24 cellular contexts compared by ENCODE assay signal in the genomic region with DNA sequence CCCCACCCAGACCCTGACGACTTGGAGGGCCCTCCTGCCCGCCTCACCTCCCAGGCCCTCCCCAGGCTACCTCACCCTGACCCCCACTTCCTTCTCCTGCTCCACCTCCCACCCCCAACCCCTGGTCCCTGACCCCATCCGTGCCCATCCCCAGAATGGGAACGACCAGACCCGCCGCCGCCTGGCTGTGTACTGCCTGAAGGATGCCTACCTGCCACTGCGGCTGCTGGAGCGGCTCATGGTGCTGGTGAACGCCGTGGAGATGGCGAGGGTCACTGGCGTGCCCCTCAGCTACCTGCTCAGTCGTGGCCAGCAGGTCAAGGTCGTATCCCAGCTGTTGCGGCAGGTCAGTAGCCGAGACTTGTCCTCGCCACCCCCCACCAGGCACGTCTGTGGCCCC. TPM values are rescaled to one million over a fixed set of nuclear protein-coding genes. Genes with fewer than 3 reads are reported as not detected.
DNase-seq lines count a peak whose midpoint lies in the region; ATAC-seq, FAIRE-seq and TF ChIP-seq lines count a peak whose summit lies in the region.
"Had no signal": no experiment of that assay in that cellular context is flagged by ENCODE, and none has a peak within 500 bp of the region (broad histone marks: within the 10 kb centered on the region; RNA-seq: fewer than 3 reads in every experiment).

No MANE protein-coding gene starts in this region.

- WGBS in spleen, 5 donors, result 94 to 98% (median 95%) methylated on average over 17 to 19 of the region's 19 CpGs

- no peak overlapping the region for H3K27ac ChIP-seq in spleen
- H3K27ac ChIP-seq: 22Rv1, BLaER1, C4-2B had no signal

- no peaks in the 10 kb centered on the region for H3K9me3 ChIP-seq in spleen

- CTCF ChIA-PET in activated naive CD4-positive, alpha-beta T cell treated with anti-CD3 and anti-CD28 coated beads, Interleukin-2, amount 10 ng/mL, durations not matched to agents 7 days and 5 days (lab: Charles Lee), result no interaction called here

- no peak for ATAC-seq in memory B cell (ENCODE audit: low read depth)

- no peak overlapping the region for H3K4me3 ChIP-seq in H7 (ENCODE audit: insufficient read depth, low read depth, low read length)
- H3K4me3 ChIP-seq in spleen, result no peak overlapping the region
- H3K4me3 ChIP-seq: BLaER1 had no signal

- no peak for DNase-seq in activated naive CD4-positive, alpha-beta T cell treated with anti-CD3 and anti-CD28 coated beads, Interleukin-2, amount 10 ng/mL, durations not matched to agents 7 days and 5 days
- no peak for DNase-seq in activated naive CD4-positive, alpha-beta T cell (lab: John Stamatoyannopoulos, UW)
- DNase-seq in H7 (peak; percentile 46), memory B cell (ENCODE audit: low spot score in 2 of 2) (no peak), H54 (ENCODE audit: insufficient read length, low spot score) (no peak), spleen (no peak)
- DNase-seq: Calu3; CD4-positive, alpha-beta T cell; CD8-positive, alpha-beta memory T cell; DMS53; DMS79 treated with DMSO at 0.1 percent for 48 hours; GF-D8; GOT3; H9 had no signal

- TF ChIP-seq POLR2A in H54 (IDR thresholded peaks at IDR 0.05; ENCODE audit: low read depth, low read length), result no peak
- no peak for TF ChIP-seq POLR2A in spleen (IDR thresholded peaks at IDR 0.05)

- H3K36me3 Mint-ChIP-seq in activated naive CD4-positive, alpha-beta T cell treated with anti-CD3 and anti-CD28 coated beads, Interleukin-2, amount 10 ng/mL, durations not matched to agents 7 days and 5 days, result peaks cover 30% of the 10 kb centered on the region
- H3K36me3 Mint-ChIP-seq in memory B cell, result peaks cover 11% of the 10 kb centered on the region

- FAIRE-seq in H54 (lab: Jason Lieb, UNC), result no peak
- FAIRE-seq: A204.1, GM12891, GM18507 had no signal

- no peaks in the 10 kb centered on the region for H3K4me1 Mint-ChIP-seq in activated naive CD4-positive, alpha-beta T cell treated with anti-CD3 and anti-CD28 coated beads, Interleukin-2, amount 10 ng/mL, durations not matched to agents 7 days and 5 days
- peaks cover 5% of the 10 kb centered on the region for H3K4me1 Mint-ChIP-seq in memory B cell
- H3K4me1 Mint-ChIP-seq: B cell; CD8-positive, alpha-beta memory T cell; H9 had no signal

- no peaks in the 10 kb centered on the region for H3K4me1 ChIP-seq in spleen
- H3K4me1 ChIP-seq: BLaER1 had no signal

- H3K4me3 Mint-ChIP-seq in activated naive CD4-positive, alpha-beta T cell treated with anti-CD3 and anti-CD28 coated beads, Interleukin-2, amount 10 ng/mL, durations not matched to agents 7 days and 5 days, result no peak overlapping the region
- H3K4me3 Mint-ChIP-seq in memory B cell, result no peak overlapping the region
- H3K4me3 Mint-ChIP-seq: B cell; CD4-positive, alpha-beta T cell; CD8-positive, alpha-beta memory T cell; H9 had no signal

- H3K27ac Mint-ChIP-seq in activated naive CD4-positive, alpha-beta T cell treated with anti-CD3 and anti-CD28 coated beads, Interleukin-2, amount 10 ng/mL, durations not matched to agents 7 days and 5 days, result peak overlapping the region; percentile 14
- peak overlapping the region; percentile 39 for H3K27ac Mint-ChIP-seq in memory B cell
- H3K27ac Mint-ChIP-seq: B cell; CD4-positive, alpha-beta T cell had no signal

- H3K36me3 ChIP-seq in H7 (replicated peaks; ENCODE audit: control insufficient read depth, insufficient read depth, low read length) (peaks cover 27% of the 10 kb centered on the region), spleen (peaks cover 0 to 96% (median 44%) of the 10 kb centered on the region in 6 donors)

- H3K27me3 Mint-ChIP-seq in activated naive CD4-positive, alpha-beta T cell treated with anti-CD3 and anti-CD28 coated beads, Interleukin-2, amount 10 ng/mL, durations not matched to agents 7 days and 5 days, result no peaks in the 10 kb centered on the region
- no peaks in the 10 kb centered on the region for H3K27me3 Mint-ChIP-seq in memory B cell
- H3K27me3 Mint-ChIP-seq: B cell; CD4-positive, alpha-beta T cell; CD8-positive, alpha-beta memory T cell had no signal

- H3K27me3 ChIP-seq in H7 (ENCODE audit: control insufficient read depth, insufficient read depth, low read length), result no peaks in the 10 kb centered on the region
- H3K27me3 ChIP-seq in spleen (replicated peaks in 1 of 7), result no peaks in the 10 kb centered on the region
- H3K27me3 ChIP-seq: BLaER1 had no signal

- TF ChIP-seq CTCF in spleen (IDR thresholded peaks at IDR 0.05 in 8 of 11, conservative IDR thresholded peaks at IDR 0.05 in 3 of 11), result no peak

- intact Hi-C loops in spleen (cut with DNase I; ENCODE audit: low total_unique reads), result no loop called here

- H3K9me3 Mint-ChIP-seq in activated naive CD4-positive, alpha-beta T cell treated with anti-CD3 and anti-CD28 coated beads, Interleukin-2, amount 10 ng/mL, durations not matched to agents 7 days and 5 days, result no peaks in the 10 kb centered on the region
- H3K9me3 Mint-ChIP-seq in memory B cell, result no peaks in the 10 kb centered on the region
- H3K9me3 Mint-ChIP-seq: CD4-positive, alpha-beta T cell; CD8-positive, alpha-beta memory T cell; H9 had no signal

RNA-seq across cellular contexts. Expression of gene SPIB, which starts 11.9 kb away (rescaled TPM):
- 0.81 and 8.8 TPM in 2 replicates for total RNA-seq in H7 (2014; rRNA removed; shearing (Covaris generic))
- total RNA-seq in spleen, result 10 to 100 TPM; 22.1 to 76.6 (median 34.4) TPM
- polyA plus RNA-seq in spleen, result 10 to 100 TPM; 55.5 to 90.5 (median 86.1) TPM
- total RNA-seq: Daoy had no signal
- polyA plus RNA-seq: AG04450 had no signal

RNA-seq across cellular contexts. Expression of gene POLD1, which starts 22.7 kb away (rescaled TPM):
- total RNA-seq in H7 (2014; rRNA removed; shearing (Covaris generic)), result 167 and 185 TPM in 2 replicates
- 10 to 100 TPM; 26.5 to 39.9 (median 28.2) TPM for total RNA-seq in spleen
- polyA plus RNA-seq in spleen, result 10 to 100 TPM; 50.9 to 66.6 (median 66.5) TPM

RNA-seq across cellular contexts. Expression of gene MYBPC2, which starts 25.9 kb away (rescaled TPM):
- total RNA-seq in H7 (2014; rRNA removed; shearing (Covaris generic)), result 0.24 and 0.55 TPM in 2 replicates
- 1 to 10 TPM in 1 of 7 donors, under 1 TPM in 4, not detected in 2; 0.28 to 1.5 (median 0.40) TPM for total RNA-seq in spleen
- polyA plus RNA-seq in spleen, result 1 to 10 TPM in 1 of 3 donors, under 1 TPM in 2; 0.33 to 1.7 (median 0.45) TPM
- total RNA-seq: Calu3, Daoy, G401 had no signal
- polyA plus RNA-seq: AG04450; CD8-positive, alpha-beta memory T cell had no signal

RNA-seq across cellular contexts. Expression of gene NR1H2, which starts 30.6 kb away (rescaled TPM):
- total RNA-seq in H7 (2014; rRNA removed; shearing (Covaris generic)), result 73.7 and 90.1 TPM in 2 replicates
- total RNA-seq in spleen, result 10 to 100 TPM; 59.9 to 96.0 (median 84.8) TPM
- polyA plus RNA-seq in spleen, result 10 to 100 TPM; 53.1 to 75.5 (median 55.8) TPM

RNA-seq across cellular contexts. Expression of gene NAPSA, which starts 41.4 kb away (rescaled TPM):
- total RNA-seq in H7 (2014; rRNA removed; shearing (Covaris generic)), result 0.44 and 0.59 TPM in 2 replicates
- 1 to 10 TPM; 1.5 to 3.4 (median 2.3) TPM for total RNA-seq in spleen
- polyA plus RNA-seq in spleen, result 1 to 10 TPM; 4.5 to 6.4 (median 5.0) TPM
- total RNA-seq: Daoy had no signal
